11 cellular contexts compared by ENCODE assay signal in genomic region chr4:40656221-40656863, GRCh38. TPM values are rescaled to one million over a fixed set of nuclear protein-coding genes. Genes with fewer than 3 reads are reported as not detected.
DNase-seq lines count a peak whose midpoint lies in the region; ATAC-seq lines count a peak whose summit lies in the region.
"Had no signal": no experiment of that assay in that cellular context is flagged by ENCODE, and none has a peak within 500 bp of the region (broad histone marks: within the 10 kb centered on the region; RNA-seq: fewer than 3 reads in every experiment).

No MANE protein-coding gene starts in this region.

- peaks cover 16% of the 10 kb centered on the region for H3K4me1 Mint-ChIP-seq in T-helper 2 cell treated with Interferon-gamma antibody and Interleukin-4, amounts not matched to agents 5 μg/mL and 100 μg/mL, for 36 hours (ENCODE audit: low read depth)
- peaks cover 0 to 5% (median 0%) of the 10 kb centered on the region in 3 donors for H3K4me1 Mint-ChIP-seq in CD8-positive, alpha-beta memory T cell
- peaks cover 20% of the 10 kb centered on the region for H3K4me1 Mint-ChIP-seq in activated T-helper 2 cell treated with anti-CD3 and anti-CD28 coated beads, Interferon-gamma antibody, Interleukin-2, Interleukin-4, amounts not matched to agents 10 μg/mL and 5 μg/mL and 100 μg/mL, durations not matched to agents 14 hours and 24 hours and 36 hours (ENCODE audit: low read depth)

- no peaks in the 10 kb centered on the region for H3K36me3 Mint-ChIP-seq in T-helper 2 cell treated with Interferon-gamma antibody and Interleukin-4, amounts not matched to agents 5 μg/mL and 100 μg/mL, for 36 hours (ENCODE audit: low read depth)
- H3K36me3 Mint-ChIP-seq in CD8-positive, alpha-beta memory T cell = no peaks in the 10 kb centered on the region
- H3K36me3 Mint-ChIP-seq in activated T-helper 2 cell treated with anti-CD3 and anti-CD28 coated beads, Interferon-gamma antibody, Interleukin-2, Interleukin-4, amounts not matched to agents 10 μg/mL and 5 μg/mL and 100 μg/mL, durations not matched to agents 14 hours and 24 hours and 36 hours (ENCODE audit: low read depth) = no peaks in the 10 kb centered on the region

- POLR2A ChIA-PET in CD8-positive, alpha-beta memory T cell (lab: Charles Lee) = no interaction called here

- H3K27ac ChIP-seq in CD8-positive, alpha-beta memory T cell (ENCODE audit: low read depth, low read length) = no peak overlapping the region

- no peak overlapping the region for H3K4me3 ChIP-seq in CD8-positive, alpha-beta memory T cell (ENCODE audit: low read length)

- DNase-seq in T-helper 2 cell treated with Interferon-gamma antibody and Interleukin-4, amounts not matched to agents 5 μg/mL and 100 μg/mL, for 36 hours (ENCODE audit: low spot score) = no peak
- DNase-seq in NCI-H1105 treated with DMSO at 0.1 percent for 48 hours (lab: John Stamatoyannopoulos, UW) = no peak
- DNase-seq in CD8-positive, alpha-beta memory T cell = no peak
- DNase-seq in HuH-7 (ENCODE audit: low spot score) = no peak
- DNase-seq in activated T-helper 2 cell treated with anti-CD3 and anti-CD28 coated beads, Interferon-gamma antibody, Interleukin-2, Interleukin-4, amounts not matched to agents 10 μg/mL and 5 μg/mL and 100 μg/mL, durations not matched to agents 14 hours and 24 hours and 36 hours (ENCODE audit: low spot score) = no peak
- DNase-seq: GDM1; NCI-H1105; stimulated activated CD4-positive, alpha-beta T cell treated with anti-CD3 and anti-CD28 coated beads, Interleukin-15, amount 100 ng/mL, for 24 hours had no signal

- intact Hi-C loops in activated T-helper 2 cell treated with anti-CD3 and anti-CD28 coated beads, Interferon-gamma antibody, Interleukin-2, Interleukin-4, amounts not matched to agents 10 μg/mL and 5 μg/mL and 100 μg/mL, durations not matched to agents 14 hours and 24 hours and 36 hours (cut with micrococcal nuclease) = no loop called here

- H3K27me3 Mint-ChIP-seq in T-helper 2 cell treated with Interferon-gamma antibody and Interleukin-4, amounts not matched to agents 5 μg/mL and 100 μg/mL, for 36 hours (ENCODE audit: low read depth) = no peaks in the 10 kb centered on the region
- H3K27me3 Mint-ChIP-seq in CD8-positive, alpha-beta memory T cell = no peaks in the 10 kb centered on the region
- H3K27me3 Mint-ChIP-seq in activated T-helper 2 cell treated with anti-CD3 and anti-CD28 coated beads, Interferon-gamma antibody, Interleukin-2, Interleukin-4, amounts not matched to agents 10 μg/mL and 5 μg/mL and 100 μg/mL, durations not matched to agents 14 hours and 24 hours and 36 hours (ENCODE audit: low read depth) = no peaks in the 10 kb centered on the region

- no peaks in the 10 kb centered on the region for H3K4me1 ChIP-seq in CD8-positive, alpha-beta memory T cell (ENCODE audit: insufficient read depth, low read length)

- peak overlapping the region; percentile 8 for H3K27ac Mint-ChIP-seq in T-helper 2 cell treated with Interferon-gamma antibody and Interleukin-4, amounts not matched to agents 5 μg/mL and 100 μg/mL, for 36 hours
- no peak overlapping the region for H3K27ac Mint-ChIP-seq in CD8-positive, alpha-beta memory T cell
- H3K27ac Mint-ChIP-seq in activated T-helper 2 cell treated with anti-CD3 and anti-CD28 coated beads, Interferon-gamma antibody, Interleukin-2, Interleukin-4, amounts not matched to agents 10 μg/mL and 5 μg/mL and 100 μg/mL, durations not matched to agents 14 hours and 24 hours and 36 hours = no peak overlapping the region

- no peaks in the 10 kb centered on the region for H3K9me3 ChIP-seq in CD8-positive, alpha-beta memory T cell (ENCODE audit: low read length)

- H3K36me3 ChIP-seq in CD8-positive, alpha-beta memory T cell (ENCODE audit: insufficient read depth, low read length) = no peaks in the 10 kb centered on the region

- CTCF ChIA-PET in CD8-positive, alpha-beta memory T cell (lab: Charles Lee) = interaction anchor here (0.7 kb wide), 1 partner anchor 37 kb away, joined by 4 read pairs; no protein-coding TSS in a partner anchor

- H3K4me3 Mint-ChIP-seq in T-helper 2 cell treated with Interferon-gamma antibody and Interleukin-4, amounts not matched to agents 5 μg/mL and 100 μg/mL, for 36 hours = no peak overlapping the region
- no peak overlapping the region for H3K4me3 Mint-ChIP-seq in CD8-positive, alpha-beta memory T cell
- no peak overlapping the region for H3K4me3 Mint-ChIP-seq in activated T-helper 2 cell treated with anti-CD3 and anti-CD28 coated beads, Interferon-gamma antibody, Interleukin-2, Interleukin-4, amounts not matched to agents 10 μg/mL and 5 μg/mL and 100 μg/mL, durations not matched to agents 14 hours and 24 hours and 36 hours (ENCODE audit: low read depth)

- no peaks in the 10 kb centered on the region for H3K9me3 Mint-ChIP-seq in T-helper 2 cell treated with Interferon-gamma antibody and Interleukin-4, amounts not matched to agents 5 μg/mL and 100 μg/mL, for 36 hours
- no peaks in the 10 kb centered on the region for H3K9me3 Mint-ChIP-seq in CD8-positive, alpha-beta memory T cell
- no peaks in the 10 kb centered on the region for H3K9me3 Mint-ChIP-seq in activated T-helper 2 cell treated with anti-CD3 and anti-CD28 coated beads, Interferon-gamma antibody, Interleukin-2, Interleukin-4, amounts not matched to agents 10 μg/mL and 5 μg/mL and 100 μg/mL, durations not matched to agents 14 hours and 24 hours and 36 hours

- H3K27me3 ChIP-seq in CD8-positive, alpha-beta memory T cell (ENCODE audit: insufficient read depth, low read length, poor library complexity, severe bottlenecking) = no peaks in the 10 kb centered on the region

- ATAC-seq in GM18517 (IDR thresholded peaks at IDR 0.05; ENCODE audit: unreplicated experiment) = peak; percentile 92
- peak; percentile 87 for ATAC-seq in GM21423 (IDR thresholded peaks at IDR 0.05; ENCODE audit: unreplicated experiment)
- peak; percentile 86 for ATAC-seq in HG03159 (IDR thresholded peaks at IDR 0.05; ENCODE audit: unreplicated experiment)

RNA-seq across cellular contexts. Expression of gene RBM47, which starts 26.7 kb away (rescaled TPM):
- 1 to 10 TPM; 1.1 to 1.4 TPM for total RNA-seq in CD8-positive, alpha-beta memory T cell
- polyA plus RNA-seq in CD8-positive, alpha-beta memory T cell = not detected
- total RNA-seq in activated T-helper 2 cell treated with anti-CD3 and anti-CD28 coated beads, Interferon-gamma antibody, Interleukin-2, Interleukin-4, amounts not matched to agents 10 μg/mL and 5 μg/mL and 100 μg/mL, durations not matched to agents 14 hours and 24 hours and 36 hours = 32.9 and 34.8 TPM in 2 replicates

Comparison
In these comparisons a context has a peak if more than half of its experiments do, and no peak if none do; other contexts are left out.
1. RNA of gene RBM47, which starts 26.7 kb away (total RNA-seq): 32.9 to 34.8 TPM in activated T-helper 2 cell treated with anti-CD3 and anti-CD28 coated beads, Interferon-gamma antibody, Interleukin-2, Interleukin-4, amounts not matched to agents 10 μg/mL and 5 μg/mL and 100 μg/mL, durations not matched to agents 14 hours and 24 hours and 36 hours; 1.1 to 1.4 TPM in CD8-positive, alpha-beta memory T cell; every median in the first group is over 10 times any median in the second.
2. Peak in every context shown above with its lines, with median percentiles within 50 percentile points of each other: ATAC-seq.